Comparison of ENCODE assay signal across 12 cellular contexts in the genomic region with DNA sequence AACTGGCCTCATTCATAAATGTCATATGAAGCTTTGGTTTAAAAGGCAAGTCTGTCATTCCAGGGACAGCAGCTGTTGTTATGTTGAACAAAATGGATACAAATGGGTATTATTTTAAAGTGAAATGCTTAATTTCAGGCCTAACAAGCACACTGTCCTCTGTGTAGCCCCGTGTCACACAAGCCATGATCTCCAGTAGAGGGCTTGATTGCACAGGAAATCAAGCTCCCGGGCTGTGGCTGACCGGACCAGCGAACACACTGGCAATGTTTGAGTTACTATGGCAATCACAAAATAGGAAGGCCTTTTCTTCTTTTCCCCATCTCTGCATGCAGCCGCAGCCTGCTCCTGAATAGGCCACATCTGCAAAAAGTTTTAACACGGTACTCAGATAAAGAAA.
DNase-seq lines count a peak whose midpoint lies in the region; TF ChIP-seq lines count a peak whose summit lies in the region.
"Had no signal": no experiment of that assay in that cellular context is flagged by ENCODE, and none has a peak within 500 bp of the region (broad histone marks: within the 10 kb centered on the region; RNA-seq: fewer than 3 reads in every experiment).

No MANE protein-coding gene starts in this region.

- H3K9ac ChIP-seq in endodermal cell (ENCODE audit: extremely low read depth, low read length, poor library complexity, severe bottlenecking) (no peak overlapping the region), neural cell (ENCODE audit: low read length) (no peak overlapping the region)

- no peak for TF ChIP-seq EP300 in neural cell (conservative IDR thresholded peaks at IDR 0.05; ENCODE audit: poor library complexity, severe bottlenecking)

- peaks cover 8% of the 10 kb centered on the region for H3K27me3 Mint-ChIP-seq in endodermal cell (ENCODE audit: insufficient read depth)

- peaks cover 6% of the 10 kb centered on the region for H3K4me1 Mint-ChIP-seq in endodermal cell
- H3K4me1 Mint-ChIP-seq: activated naive CD8-positive, alpha-beta T cell treated with anti-CD3 and anti-CD28 coated beads, Interleukin-2, amount 50 U/mL, for 24 hours had no signal

- DNase-seq in G401 (ENCODE audit: low spot score) = peak; percentile 25
- peak; percentile 19 for DNase-seq in NB4 (ENCODE audit: low read depth)
- peak; percentile 60 for DNase-seq in endodermal cell
- DNase-seq in H4 (ENCODE audit: low spot score) = no peak
- DNase-seq in A172 (ENCODE audit: low spot score) = no peak
- DNase-seq in DMS153 treated with DMSO at 0.1 percent for 48 hours (lab: John Stamatoyannopoulos, UW; ENCODE audit: unreplicated experiment) = no peak
- no peak for DNase-seq in NCI-H345 treated with DMSO at 0.1 percent for 48 hours (lab: John Stamatoyannopoulos, UW; ENCODE audit: unreplicated experiment)
- DNase-seq: activated naive CD8-positive, alpha-beta T cell treated with anti-CD3 and anti-CD28 coated beads, Interleukin-2, amount 50 U/mL, for 24 hours; GF-D8; NCI-H2029 had no signal

- H3K79me2 ChIP-seq in neural cell (replicated peaks; ENCODE audit: insufficient read depth, low read length) = no peaks in the 10 kb centered on the region

- no peaks in the 10 kb centered on the region for H3K9me2 ChIP-seq in neural cell (ENCODE audit: insufficient read depth, low read length)

- H3K27me3 ChIP-seq in endodermal cell (ENCODE audit: control insufficient read depth, insufficient read depth, low read length, poor library complexity, severe bottlenecking) = no peaks in the 10 kb centered on the region
- no peaks in the 10 kb centered on the region for H3K27me3 ChIP-seq in neural cell (ENCODE audit: insufficient read depth, low read depth, low read length)

- H3K36me3 ChIP-seq in endodermal cell (ENCODE audit: control insufficient read depth, insufficient read depth, low read length) (no peaks in the 10 kb centered on the region), neural cell (ENCODE audit: insufficient read depth, low read length) (no peaks in the 10 kb centered on the region)

- H3K4me3 ChIP-seq in NB4 (ENCODE audit: low read depth, low read length) = no peak overlapping the region
- H3K4me3 ChIP-seq in endodermal cell (ENCODE audit: low read length) = no peak overlapping the region
- no peak overlapping the region for H3K4me3 ChIP-seq in neural cell (ENCODE audit: low read length)

- no peak overlapping the region for H2AFZ ChIP-seq in neural cell (ENCODE audit: low read depth, low read length)

- H3K9me3 ChIP-seq in endodermal cell (ENCODE audit: control insufficient read depth, low read length) (no peaks in the 10 kb centered on the region), neural cell (ENCODE audit: low read length) (no peaks in the 10 kb centered on the region)

- 50 to 76% methylated on average over 6 of the region's 6 CpGs for WGBS in endodermal cell (ENCODE audit: insufficient coverage in 1 of 2, insufficient read length in 1 of 2), 2 experiments

- H3K36me3 Mint-ChIP-seq in endodermal cell (ENCODE audit: low read depth) = no peaks in the 10 kb centered on the region

- H3K9me3 Mint-ChIP-seq in endodermal cell = no peaks in the 10 kb centered on the region
- H3K9me3 Mint-ChIP-seq: activated naive CD8-positive, alpha-beta T cell treated with anti-CD3 and anti-CD28 coated beads, Interleukin-2, amount 50 U/mL, for 24 hours had no signal

- in situ Hi-C loops in G401 (cut with HindIII; ENCODE audit: low sequenced_read_pairs) = no loop called here

- H3F3A ChIP-seq in neural cell (ENCODE audit: insufficient read depth, low read length, poor library complexity, severe bottlenecking) = no peaks in the 10 kb centered on the region

- H3K27ac Mint-ChIP-seq in endodermal cell = no peak overlapping the region
- H3K27ac Mint-ChIP-seq: activated naive CD8-positive, alpha-beta T cell treated with anti-CD3 and anti-CD28 coated beads, Interleukin-2, amount 50 U/mL, for 24 hours had no signal

- H3K27ac ChIP-seq in endodermal cell (ENCODE audit: low read depth, low read length) = peak overlapping the region; percentile 78
- no peak overlapping the region for H3K27ac ChIP-seq in neural cell (ENCODE audit: low read length)
- H3K27ac ChIP-seq: C4-2B had no signal

- TF ChIP-seq RAD21 in neural cell (conservative IDR thresholded peaks at IDR 0.05) = peak; percentile 38

- H3K4me1 ChIP-seq in endodermal cell (ENCODE audit: control insufficient read depth, insufficient read depth, low read length) = no peaks in the 10 kb centered on the region

- TF ChIP-seq CTCF in NB4 (IDR thresholded peaks at IDR 0.05; ENCODE audit: low read depth, low read length) (no peak), endodermal cell (conservative IDR thresholded peaks at IDR 0.05) (peak; percentile 50), neural cell (IDR thresholded peaks at IDR 0.05; ENCODE audit: poor library complexity, severe bottlenecking) (peak; percentile 45)

- no peaks in the 10 kb centered on the region for H4K20me1 ChIP-seq in neural cell (ENCODE audit: insufficient read depth)

- no peak overlapping the region for H3K4me2 ChIP-seq in neural cell (ENCODE audit: low read length)

- no peak for TF ChIP-seq POLR2A in NB4 (IDR thresholded peaks at IDR 0.05; ENCODE audit: extremely low read depth, insufficient read length)

- H3K4me3 Mint-ChIP-seq in endodermal cell = no peak overlapping the region
- H3K4me3 Mint-ChIP-seq: activated naive CD8-positive, alpha-beta T cell treated with anti-CD3 and anti-CD28 coated beads, Interleukin-2, amount 50 U/mL, for 24 hours had no signal

TF ChIP-seq in neural cell, 6 proteins besides CTCF, POLR2A, EP300 and RAD21:
- TF ChIP-seq, protein P1, sequence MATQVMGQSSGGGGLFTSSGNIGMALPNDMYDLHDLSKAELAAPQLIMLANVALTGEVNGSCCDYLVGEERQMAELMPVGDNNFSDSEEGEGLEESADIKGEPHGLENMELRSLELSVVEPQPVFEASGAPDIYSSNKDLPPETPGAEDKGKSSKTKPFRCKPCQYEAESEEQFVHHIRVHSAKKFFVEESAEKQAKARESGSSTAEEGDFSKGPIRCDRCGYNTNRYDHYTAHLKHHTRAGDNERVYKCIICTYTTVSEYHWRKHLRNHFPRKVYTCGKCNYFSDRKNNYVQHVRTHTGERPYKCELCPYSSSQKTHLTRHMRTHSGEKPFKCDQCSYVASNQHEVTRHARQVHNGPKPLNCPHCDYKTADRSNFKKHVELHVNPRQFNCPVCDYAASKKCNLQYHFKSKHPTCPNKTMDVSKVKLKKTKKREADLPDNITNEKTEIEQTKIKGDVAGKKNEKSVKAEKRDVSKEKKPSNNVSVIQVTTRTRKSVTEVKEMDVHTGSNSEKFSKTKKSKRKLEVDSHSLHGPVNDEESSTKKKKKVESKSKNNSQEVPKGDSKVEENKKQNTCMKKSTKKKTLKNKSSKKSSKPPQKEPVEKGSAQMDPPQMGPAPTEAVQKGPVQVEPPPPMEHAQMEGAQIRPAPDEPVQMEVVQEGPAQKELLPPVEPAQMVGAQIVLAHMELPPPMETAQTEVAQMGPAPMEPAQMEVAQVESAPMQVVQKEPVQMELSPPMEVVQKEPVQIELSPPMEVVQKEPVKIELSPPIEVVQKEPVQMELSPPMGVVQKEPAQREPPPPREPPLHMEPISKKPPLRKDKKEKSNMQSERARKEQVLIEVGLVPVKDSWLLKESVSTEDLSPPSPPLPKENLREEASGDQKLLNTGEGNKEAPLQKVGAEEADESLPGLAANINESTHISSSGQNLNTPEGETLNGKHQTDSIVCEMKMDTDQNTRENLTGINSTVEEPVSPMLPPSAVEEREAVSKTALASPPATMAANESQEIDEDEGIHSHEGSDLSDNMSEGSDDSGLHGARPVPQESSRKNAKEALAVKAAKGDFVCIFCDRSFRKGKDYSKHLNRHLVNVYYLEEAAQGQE (IDR thresholded peaks at IDR 0.05; ENCODE audit: borderline replicate concordance) = no peak
- no peak for TF ChIP-seq POLR2AphosphoS5 (IDR thresholded peaks at IDR 0.05)
- TF ChIP-seq SMC3 (conservative IDR thresholded peaks at IDR 0.05; ENCODE audit: poor library complexity) = no peak
- TF ChIP-seq MXI1 (conservative IDR thresholded peaks at IDR 0.05; ENCODE audit: poor library complexity, severe bottlenecking) = no peak
- no peak for TF ChIP-seq EZH2 (IDR thresholded peaks at IDR 0.05; ENCODE audit: borderline replicate concordance, insufficient read depth, low read length, poor library complexity, severe bottlenecking)
- no peak for TF ChIP-seq TAF1 (IDR thresholded peaks at IDR 0.05; ENCODE audit: low read depth)

Comparison
In these comparisons a context has a peak if more than half of its experiments do, and no peak if none do; other contexts are left out.
1. DNase-seq: peak in G401 (single experiment), NB4 (single experiment) and endodermal cell (single experiment); none in H4 (single experiment), A172 (single experiment), DMS153 treated with DMSO at 0.1 percent for 48 hours (single experiment) and NCI-H345 treated with DMSO at 0.1 percent for 48 hours (single experiment).